Comparison of ENCODE assay signal across 10 cellular contexts in the genomic region with DNA sequence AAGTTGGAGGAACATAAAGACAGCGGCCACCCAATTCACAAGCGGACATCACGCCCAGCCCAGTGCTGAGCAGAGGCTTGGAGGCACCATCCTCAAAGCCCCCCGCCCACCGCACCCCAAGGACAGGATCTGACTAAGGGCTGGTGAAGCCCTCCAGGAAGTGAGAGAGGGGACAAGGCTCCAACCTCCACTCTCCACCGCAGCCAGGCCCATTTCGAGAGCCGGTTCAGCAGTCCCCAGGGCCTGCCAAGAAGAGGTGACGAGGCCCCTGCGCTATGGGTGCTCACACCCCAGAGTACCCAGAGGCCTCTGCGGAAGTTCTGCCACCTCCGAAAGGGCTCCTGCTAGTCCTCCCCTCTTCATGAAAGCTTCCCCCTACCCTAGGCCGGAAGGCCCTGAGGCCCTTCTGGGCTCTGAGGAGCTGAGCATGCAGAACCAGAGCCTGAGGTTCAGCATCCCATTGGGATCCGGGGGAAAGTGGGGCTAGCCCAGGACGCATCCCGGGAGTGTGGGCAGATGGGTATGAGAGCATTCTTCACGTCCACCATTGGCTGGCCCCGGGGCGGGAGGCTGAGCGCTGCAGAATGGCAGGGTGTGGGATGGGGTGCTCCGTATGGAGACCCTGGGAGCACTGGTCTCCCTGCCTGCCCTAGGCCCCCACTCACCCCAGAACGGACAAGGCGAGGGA. TPM values are rescaled to one million over a fixed set of nuclear protein-coding genes. Genes with fewer than 3 reads are reported as not detected.
DNase-seq lines count a peak whose midpoint lies in the region; ATAC-seq and TF ChIP-seq lines count a peak whose summit lies in the region.
"Had no signal": no experiment of that assay in that cellular context is flagged by ENCODE, and none has a peak within 500 bp of the region (broad histone marks: within the 10 kb centered on the region; RNA-seq: fewer than 3 reads in every experiment).

No MANE protein-coding gene starts in this region.

- H3K9me3 Mint-ChIP-seq in CD4-positive, alpha-beta T cell, result no peaks in the 10 kb centered on the region
- no peaks in the 10 kb centered on the region for H3K9me3 Mint-ChIP-seq in effector memory CD8-positive, alpha-beta T cell
- H3K9me3 Mint-ChIP-seq in neural progenitor cell, result no peaks in the 10 kb centered on the region

- H3K4me1 ChIP-seq in HUES6 (ENCODE audit: control insufficient read depth, insufficient read depth, low read length), result peaks cover 58% of the 10 kb centered on the region
- peaks cover 39% of the 10 kb centered on the region for H3K4me1 ChIP-seq in neural progenitor cell
- peaks cover 0 to 18% of the 10 kb centered on the region in 2 donors for H3K4me1 ChIP-seq in uterus
- peaks cover 14% of the 10 kb centered on the region for H3K4me1 ChIP-seq in colonic mucosa

- POLR2A ChIA-PET in CD4-positive, alpha-beta T cell (lab: Charles Lee), result no interaction called here

- ATAC-seq in CD4-positive, alpha-beta T cell (ENCODE audit: poor library complexity), result no peak
- ATAC-seq in effector memory CD8-positive, alpha-beta T cell (replicated peaks), result no peak
- no peak for ATAC-seq in HG03354 (IDR thresholded peaks at IDR 0.05; ENCODE audit: poor library complexity, severe bottlenecking, unreplicated experiment)

- peaks cover 31% of the 10 kb centered on the region for H4K20me1 ChIP-seq in neural progenitor cell (ENCODE audit: low read depth)

- no peaks in the 10 kb centered on the region for H3K36me3 Mint-ChIP-seq in CD4-positive, alpha-beta T cell (ENCODE audit: low read depth)
- H3K36me3 Mint-ChIP-seq in effector memory CD8-positive, alpha-beta T cell (ENCODE audit: insufficient read depth), result no peaks in the 10 kb centered on the region
- no peaks in the 10 kb centered on the region for H3K36me3 Mint-ChIP-seq in neural progenitor cell

- peaks cover 38% of the 10 kb centered on the region for H3F3A ChIP-seq in neural progenitor cell (ENCODE audit: low read depth)

- peak overlapping the region; percentile 56 for H3K4me3 Mint-ChIP-seq in CD4-positive, alpha-beta T cell
- H3K4me3 Mint-ChIP-seq in effector memory CD8-positive, alpha-beta T cell, result peak overlapping the region; percentile 66 to 74
- peak overlapping the region; percentile 68 for H3K4me3 Mint-ChIP-seq in neural progenitor cell

- H3K36me3 ChIP-seq in HUES6 (ENCODE audit: control insufficient read depth, insufficient read depth, low read length), result no peaks in the 10 kb centered on the region
- no peaks in the 10 kb centered on the region for H3K36me3 ChIP-seq in neural progenitor cell
- no peaks in the 10 kb centered on the region for H3K36me3 ChIP-seq in uterus
- H3K36me3 ChIP-seq in colonic mucosa, result no peaks in the 10 kb centered on the region
- H3K36me3 ChIP-seq: thyroid gland had no signal

- H3K27ac ChIP-seq in CD4-positive, alpha-beta T cell (ENCODE audit: low read depth, low read length), result no peak overlapping the region
- H3K27ac ChIP-seq in HUES6 (ENCODE audit: low read depth, low read length), result no peak overlapping the region
- no peak overlapping the region for H3K27ac ChIP-seq in neural progenitor cell
- H3K27ac ChIP-seq in uterus, result no peak overlapping the region
- no peak overlapping the region for H3K27ac ChIP-seq in colonic mucosa
- H3K27ac ChIP-seq: thyroid gland had no signal

- H3K27me3 Mint-ChIP-seq in CD4-positive, alpha-beta T cell, result peaks cover 80% of the 10 kb centered on the region
- H3K27me3 Mint-ChIP-seq in effector memory CD8-positive, alpha-beta T cell, result peaks cover 61 to 83% of the 10 kb centered on the region in 2 donors
- peaks cover 54% of the 10 kb centered on the region for H3K27me3 Mint-ChIP-seq in neural progenitor cell (ENCODE audit: insufficient read depth, low read depth)

- no peak overlapping the region for H2AFZ ChIP-seq in neural progenitor cell (replicated peaks)

- H3K4me3 ChIP-seq in HUES6 (ENCODE audit: low read depth, low read length), result peak overlapping the region; percentile 81
- H3K4me3 ChIP-seq in neural progenitor cell, result peak overlapping the region; percentile 86
- H3K4me3 ChIP-seq in uterus, result no peak overlapping the region
- no peak overlapping the region for H3K4me3 ChIP-seq in colonic mucosa

- H3K9ac ChIP-seq in HUES6 (ENCODE audit: low read length) (no peak overlapping the region), neural progenitor cell (no peak overlapping the region), colonic mucosa (ENCODE audit: low read depth in 2 of 2, low read length in 2 of 2) (no peak overlapping the region)

- no peaks in the 10 kb centered on the region for H3K9me3 ChIP-seq in CD4-positive, alpha-beta T cell (ENCODE audit: control insufficient read depth, low read length)
- H3K9me3 ChIP-seq in HUES6 (ENCODE audit: control insufficient read depth, insufficient read depth, low read depth, low read length) (no peaks in the 10 kb centered on the region), neural progenitor cell (ENCODE audit: low read depth) (no peaks in the 10 kb centered on the region), uterus (no peaks in the 10 kb centered on the region), colonic mucosa (no peaks in the 10 kb centered on the region)
- H3K9me3 ChIP-seq: thyroid gland had no signal

- no peaks in the 10 kb centered on the region for H3K79me2 ChIP-seq in neural progenitor cell (ENCODE audit: low read depth)

- no peak for DNase-seq in CD4-positive, alpha-beta T cell
- no peak for DNase-seq in effector memory CD8-positive, alpha-beta T cell
- DNase-seq in neural progenitor cell (ENCODE audit: low spot score) (no peak), islet precursor cell (no peak), uterus (no peak), colonic mucosa (no peak)
- DNase-seq: NCI-H2029 had no signal

- H3K27me3 ChIP-seq in CD4-positive, alpha-beta T cell (ENCODE audit: control insufficient read depth, insufficient read depth, low read length), result peaks cover 71% of the 10 kb centered on the region
- H3K27me3 ChIP-seq in HUES6 (ENCODE audit: control insufficient read depth, insufficient read depth, low read length) (peaks cover 48% of the 10 kb centered on the region), neural progenitor cell (peaks cover 70% of the 10 kb centered on the region), uterus (peaks cover 16 to 44% of the 10 kb centered on the region in 2 donors), colonic mucosa (peaks cover 64% of the 10 kb centered on the region)

- H3K4me2 ChIP-seq in neural progenitor cell, result peak overlapping the region; percentile 95

- TF ChIP-seq CTCF in CD4-positive, alpha-beta T cell (IDR thresholded peaks at IDR 0.05), result no peak
- TF ChIP-seq CTCF in neural progenitor cell (IDR thresholded peaks at IDR 0.05), result no peak
- no peak for TF ChIP-seq CTCF in uterus (IDR thresholded peaks at IDR 0.05)
- no peak for TF ChIP-seq CTCF in colonic mucosa (IDR thresholded peaks at IDR 0.05)

- H3K27ac Mint-ChIP-seq in CD4-positive, alpha-beta T cell, result no peak overlapping the region
- no peak overlapping the region for H3K27ac Mint-ChIP-seq in effector memory CD8-positive, alpha-beta T cell
- no peak overlapping the region for H3K27ac Mint-ChIP-seq in neural progenitor cell

- CTCF ChIA-PET in CD4-positive, alpha-beta T cell (lab: Charles Lee), result no interaction called here

- TF ChIP-seq POLR2A in uterus (IDR thresholded peaks at IDR 0.05), result no peak

- peaks cover 23% of the 10 kb centered on the region for H3K4me1 Mint-ChIP-seq in CD4-positive, alpha-beta T cell (ENCODE audit: low read depth)
- H3K4me1 Mint-ChIP-seq in effector memory CD8-positive, alpha-beta T cell (ENCODE audit: low read depth in 2 of 2), result peaks cover 15 to 21% of the 10 kb centered on the region in 2 donors
- H3K4me1 Mint-ChIP-seq in neural progenitor cell, result peaks cover 40% of the 10 kb centered on the region

- intact Hi-C loops in CD4-positive, alpha-beta T cell (cut with DNase I, micrococcal nuclease), result no loop called here
- intact Hi-C loops in uterus (cut with DNase I; ENCODE audit: low total_unique reads) (no loop called here), colonic mucosa (cut with DNase I) (no loop called here)

RNA-seq across cellular contexts. Expression of a gene that starts 2.5 kb away (rescaled TPM):
- under 1 TPM in 1 of 2 experiments, not detected in 1; 0.08 TPM for total RNA-seq in CD4-positive, alpha-beta T cell
- total RNA-seq in neural progenitor cell (ENCODE audit: low replicate concordance) (1.2 and 1.8 TPM in 2 replicates), uterus (1 to 10 TPM in 1 of 4 donors, under 1 TPM in 1, not detected in 2; 0.35 to 2.2 TPM), colonic mucosa (under 1 TPM in 1 of 2 donors, not detected in 1; 0.07 TPM)

Comparison
In these comparisons a context has a peak if more than half of its experiments do, and no peak if none do; other contexts are left out.
1. H3K4me3 ChIP-seq: peak in HUES6 (single experiment) and neural progenitor cell (single experiment); none in uterus (0 of 2) and colonic mucosa (single experiment).
2. Peak in every context shown above with its lines, with median percentiles within 50 percentile points of each other: H3K4me3 Mint-ChIP-seq.